Comparison of ENCODE assay signal across 15 cellular contexts in genomic region chr7:2732388-2732787, GRCh38. TPM values are rescaled to one million over a fixed set of nuclear protein-coding genes. Genes with fewer than 3 reads are reported as not detected.
DNase-seq lines count a peak whose midpoint lies in the region; TF ChIP-seq lines count a peak whose summit lies in the region.
"Had no signal": no experiment of that assay in that cellular context is flagged by ENCODE, and none has a peak within 500 bp of the region (broad histone marks: within the 10 kb centered on the region; RNA-seq: fewer than 3 reads in every experiment).

No MANE protein-coding gene starts in this region.

- H3K36me3 ChIP-seq in left ventricle myocardium inferior: peaks cover 34% of the 10 kb centered on the region
- H3K36me3 ChIP-seq in smooth muscle cell (ENCODE audit: low read depth): no peaks in the 10 kb centered on the region

- H3K4me1 ChIP-seq in left ventricle myocardium inferior: peaks cover 73% of the 10 kb centered on the region
- H3K4me1 ChIP-seq in smooth muscle cell (ENCODE audit: low read depth): no peaks in the 10 kb centered on the region

- peaks cover 6% of the 10 kb centered on the region for H3F3A ChIP-seq in smooth muscle cell (ENCODE audit: low read depth)

- H3K4me3 ChIP-seq in HL-60 (replicated peaks; ENCODE audit: insufficient read depth, low read length): no peak overlapping the region
- H3K4me3 ChIP-seq in left ventricle myocardium inferior: no peak overlapping the region
- no peak overlapping the region for H3K4me3 ChIP-seq in smooth muscle cell
- H3K4me3 ChIP-seq: GM23248 had no signal

- no peak overlapping the region for H2AFZ ChIP-seq in smooth muscle cell (ENCODE audit: low read depth)
- H2AFZ ChIP-seq: GM23248 had no signal

- H4K20me1 ChIP-seq in smooth muscle cell (ENCODE audit: low read depth): peaks cover 39% of the 10 kb centered on the region

- intact Hi-C loops in left ventricle myocardium inferior (cut with micrococcal nuclease): no loop called here

- DNase-seq in HL-60 (ENCODE audit: low read depth in 1 of 2, low spot score in 1 of 2): no peak
- DNase-seq in left ventricle myocardium inferior: no peak
- no peak for DNase-seq in smooth muscle cell (lab: John Stamatoyannopoulos, UW; ENCODE audit: unreplicated experiment)
- DNase-seq in NCI-H2081 (lab: John Stamatoyannopoulos, UW): no peak
- DNase-seq in pons (ENCODE audit: low spot score): no peak
- DNase-seq in Ammon's horn (ENCODE audit: low spot score): no peak
- DNase-seq: activated CD4-positive, CD25-positive, alpha-beta regulatory T cell treated with anti-CD3 and anti-CD28 coated beads, Interleukin-2, amount 50 U/mL, for 72 hours; activated naive CD4-positive, alpha-beta T cell treated with anti-CD3 and anti-CD28 coated beads, Interleukin-2, amount 10 ng/mL, durations not matched to agents 7 days and 5 days; dermis blood vessel endothelial cell; GM23248; NCI-H2029 treated with DMSO at 0.1 percent for 48 hours; NCI-H524; SIG-M5; stimulated activated naive CD8-positive, alpha-beta T cell treated with anti-CD3 and anti-CD28 coated beads, Interleukin-15, amount 100 ng/mL, for 72 hours had no signal

- H3K79me2 ChIP-seq in smooth muscle cell (ENCODE audit: low read depth): peaks cover 29% of the 10 kb centered on the region

- peak overlapping the region; percentile 62 for H3K27ac ChIP-seq in C4-2B
- peak overlapping the region; percentile 93; the same call in 1 of the 2 replicates for H3K27ac ChIP-seq in HL-60 (replicated peaks)
- peak overlapping the region; percentile 79 for H3K27ac ChIP-seq in left ventricle myocardium inferior (replicated peaks)
- peak overlapping the region; percentile 62 for H3K27ac ChIP-seq in smooth muscle cell (ENCODE audit: low read depth)

- WGBS in smooth muscle cell (ENCODE audit: low lambda C conversion rate): 95% methylated on average over 9 of the region's 9 CpGs

- no peaks in the 10 kb centered on the region for H3K27me3 ChIP-seq in HL-60 (ENCODE audit: insufficient read depth, poor library complexity, severe bottlenecking)
- no peaks in the 10 kb centered on the region for H3K27me3 ChIP-seq in left ventricle myocardium inferior (ENCODE audit: low read depth)
- H3K27me3 ChIP-seq in smooth muscle cell (ENCODE audit: low read depth): no peaks in the 10 kb centered on the region

- H3K9me3 ChIP-seq in left ventricle myocardium inferior (replicated peaks) (peaks cover 9% of the 10 kb centered on the region), smooth muscle cell (replicated peaks; ENCODE audit: low read depth) (no peaks in the 10 kb centered on the region)

- no peak overlapping the region for H3K9ac ChIP-seq in smooth muscle cell (ENCODE audit: low read depth)
- H3K9ac ChIP-seq: GM23248 had no signal

- no peak overlapping the region for H3K4me2 ChIP-seq in smooth muscle cell

- TF ChIP-seq CTCF in C4-2B (conservative IDR thresholded peaks at IDR 0.05): no peak
- TF ChIP-seq CTCF in HL-60 (IDR thresholded peaks at IDR 0.05; ENCODE audit: insufficient read depth, low read length): no peak
- no peak for TF ChIP-seq CTCF in left ventricle myocardium inferior (IDR thresholded peaks at IDR 0.05; ENCODE audit: borderline replicate concordance)
- TF ChIP-seq CTCF in smooth muscle cell (IDR thresholded peaks at IDR 0.05; ENCODE audit: borderline replicate concordance, insufficient read depth, poor library complexity, severe bottlenecking): no peak

RNA-seq across cellular contexts. Expression of gene AMZ1, which starts 44.4 kb away (rescaled TPM):
- 0.11 TPM for total RNA-seq in left ventricle myocardium inferior
- 1.1 and 1.4 TPM in 2 replicates for total RNA-seq in smooth muscle cell
- 0.63 and 2.4 TPM in 2 replicates for polyA plus RNA-seq in smooth muscle cell
